In genomic region chr6:37171141-37171969, GRCh38 we compare ENCODE assay signal across 8 cellular contexts. TPM values are rescaled to one million over a fixed set of nuclear protein-coding genes. Genes with fewer than 3 reads are reported as not detected.
DNase-seq lines count a peak whose midpoint lies in the region; ATAC-seq and TF ChIP-seq lines count a peak whose summit lies in the region.

No MANE protein-coding gene starts in this region.

- peak; percentile 17 to 22 for TF ChIP-seq POLR2A in adrenal gland (IDR thresholded peaks at IDR 0.05)
- no peak for TF ChIP-seq POLR2A in prostate gland (IDR thresholded peaks at IDR 0.05)

- CTCF ChIA-PET in OCI-LY7 (lab: Charles Lee; ENCODE audit: unreplicated experiment) = interaction anchor here (0.6 to 1.8 kb wide), 9 partner anchors 10 to 411 kb away, joined by 3 to 13 read pairs (median 3); no protein-coding TSS in a partner anchor

- H3K4me3 ChIP-seq in OCI-LY7 (ENCODE audit: low read depth, low read length, poor library complexity, severe bottlenecking) (peak overlapping the region; percentile 96), adrenal gland (peak overlapping the region; percentile 79 to 96 (median 88)), right atrium auricular region (peak overlapping the region; percentile 82 to 98), prostate gland (peak overlapping the region; percentile 54 to 60)

- BruUV-seq in OCI-LY7 (replicated peaks; lab: Mats Ljungman, UMichigan) = no TSS peak

- no peaks in the 10 kb centered on the region for H3K9me2 ChIP-seq in OCI-LY7 (ENCODE audit: insufficient read depth, low read length)

- H3K79me2 ChIP-seq in OCI-LY7 (ENCODE audit: insufficient read depth, low read depth, low read length) = peaks cover 20% of the 10 kb centered on the region; the same call in 1 of the 2 replicates

- peaks cover 13% of the 10 kb centered on the region for H4K20me1 ChIP-seq in OCI-LY7 (ENCODE audit: insufficient read depth, low read length)

- POLR2A ChIA-PET in OCI-LY7 (lab: Charles Lee) = interaction anchor here (0.8 to 4.8 kb wide), 8 partner anchors 10 to 142 kb away, joined by 3 to 40 read pairs (median 5); no protein-coding TSS in a partner anchor

- no peaks in the 10 kb centered on the region for H3K9me3 ChIP-seq in OCI-LY7 (ENCODE audit: low read length)
- no peaks in the 10 kb centered on the region for H3K9me3 ChIP-seq in adrenal gland (replicated peaks in 1 of 3)
- no peaks in the 10 kb centered on the region for H3K9me3 ChIP-seq in right atrium auricular region
- no peaks in the 10 kb centered on the region for H3K9me3 ChIP-seq in prostate gland

- no peak overlapping the region; the same call in 1 of the 2 replicates for H2AFZ ChIP-seq in OCI-LY7 (ENCODE audit: low read length)

- H3K4me2 ChIP-seq in OCI-LY7 (ENCODE audit: low read length) = peak overlapping the region; percentile 92

- H3K27ac ChIP-seq in OCI-LY7 (ENCODE audit: low read depth, low read length, poor library complexity, severe bottlenecking) = peak overlapping the region; percentile 68
- H3K27ac ChIP-seq in adrenal gland = peak overlapping the region; percentile 65 to 98 (median 89)
- peak overlapping the region; percentile 95 to 99 for H3K27ac ChIP-seq in right atrium auricular region
- H3K27ac ChIP-seq in prostate gland = peak overlapping the region; percentile 81 to 84

- H3K4me1 ChIP-seq in OCI-LY7 (ENCODE audit: insufficient read depth, low read length, poor library complexity, severe bottlenecking) (peaks cover 19% of the 10 kb centered on the region), adrenal gland (replicated peaks in 1 of 2) (peaks cover 21 to 27% of the 10 kb centered on the region in 2 donors), right atrium auricular region (peaks cover 0 to 51% of the 10 kb centered on the region in 2 donors), prostate gland (replicated peaks) (peaks cover 5% of the 10 kb centered on the region)

- H3K27me3 ChIP-seq in adrenal gland (no peaks in the 10 kb centered on the region), right atrium auricular region (no peaks in the 10 kb centered on the region), prostate gland (replicated peaks; ENCODE audit: insufficient read depth) (no peaks in the 10 kb centered on the region)

- intact Hi-C loops in OCI-LY7 (cut with micrococcal nuclease; ENCODE audit: unreplicated experiment) = loop anchor here (10.0 kb wide), 1 partner anchor 407 kb away; no protein-coding TSS in a partner anchor
- intact Hi-C loops in adrenal gland (cut with DNase I) = loop anchor here (5.0 to 10.0 kb wide), 2 partner anchors 114 to 147 kb away; no protein-coding TSS in a partner anchor
- intact Hi-C loops in prostate gland (cut with DNase I) = loop anchor here (2.0 to 5.0 kb wide), 2 partner anchors 35 to 184 kb away; partner anchors contain the start of gene MTCH1

- peaks cover 52% of the 10 kb centered on the region for H3K36me3 ChIP-seq in OCI-LY7 (ENCODE audit: insufficient read depth, low read length)
- peaks cover 0 to 38% of the 10 kb centered on the region in 2 donors for H3K36me3 ChIP-seq in adrenal gland (replicated peaks in 1 of 2)
- peaks cover 51% of the 10 kb centered on the region for H3K36me3 ChIP-seq in right atrium auricular region
- H3K36me3 ChIP-seq in prostate gland = peaks cover 0 to 9% of the 10 kb centered on the region in 2 donors

- DNase-seq in DMS 273 (lab: John Stamatoyannopoulos, UW; ENCODE audit: unreplicated experiment) (peak; percentile 69), DMS 273 treated with DMSO at 0.1 percent for 48 hours (lab: John Stamatoyannopoulos, UW) (no peak), OCI-LY7 (ENCODE audit: low spot score) (peak; percentile 54), adrenal gland (peak; percentile 62 to 78 (median 69)), right atrium auricular region (ENCODE audit: low spot score) (peak; percentile 64), prostate gland (ENCODE audit: low spot score) (peak; percentile 19)

- ATAC-seq in HG03354 (IDR thresholded peaks at IDR 0.05; ENCODE audit: poor library complexity, severe bottlenecking, unreplicated experiment) (no peak), HG02588 (IDR thresholded peaks at IDR 0.05; ENCODE audit: unreplicated experiment) (no peak)

- 0 to 1% (median 1%) methylated on average over 6 to 48 of the region's 48 CpGs for WGBS in adrenal gland, 4 donors
- 8% methylated on average over 48 of the region's 48 CpGs for WGBS in prostate gland

- no peak for TF ChIP-seq CTCF in OCI-LY7 (conservative IDR thresholded peaks at IDR 0.05; ENCODE audit: low read length)
- TF ChIP-seq CTCF in adrenal gland (IDR thresholded peaks at IDR 0.05) = no peak
- TF ChIP-seq CTCF in right atrium auricular region (IDR thresholded peaks at IDR 0.05) = no peak
- TF ChIP-seq CTCF in prostate gland (IDR thresholded peaks at IDR 0.05) = no peak

RNA-seq across cellular contexts. Expression of gene PIM1, which starts 1.4 kb away (rescaled TPM):
- total RNA-seq in OCI-LY7 (2014; rRNA removed; shearing (Covaris generic)) = 27.4 and 31.4 TPM in 2 replicates
- total RNA-seq in OCI-LY7 (2022) (24.7 and 35.8 TPM in 2 replicates), adrenal gland (10 to 100 TPM in 7 of 8 donors, 1 to 10 TPM in 1; 2.8 to 36.6 (median 21.4) TPM), right atrium auricular region (10 to 100 TPM; 28.0 to 46.2 TPM), prostate gland (10 to 100 TPM in 1 of 2 donors, 1 to 10 TPM in 1; 4.8 to 35.3 TPM)
- polyA plus RNA-seq in adrenal gland = 10 to 100 TPM; 10.6 to 31.2 (median 12.3) TPM
